In the genomic region with DNA sequence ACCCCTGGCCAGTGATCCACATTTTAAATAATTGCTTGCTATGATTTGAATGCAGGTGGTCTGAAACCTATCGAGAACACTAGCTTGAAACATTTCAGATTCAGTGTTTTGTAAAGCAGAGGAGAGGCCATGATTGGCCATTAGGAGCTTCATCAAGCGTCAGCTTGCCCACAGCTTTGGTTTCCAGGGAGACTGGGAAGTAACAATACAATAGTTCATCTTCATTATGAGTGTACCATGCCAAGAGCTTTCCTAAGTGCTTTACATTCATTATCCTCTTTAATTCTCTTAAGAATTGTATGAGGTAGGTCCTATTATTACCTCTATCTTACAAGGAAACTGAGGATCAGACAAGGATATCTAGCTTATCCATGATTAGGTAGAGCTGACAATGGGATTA, we compare ENCODE assay signal across 21 cellular contexts. TPM values are rescaled to one million over a fixed set of nuclear protein-coding genes. Genes with fewer than 3 reads are reported as not detected.
A peak's percentile ranks its signal among the peaks of the same experiment; 100 is the strongest.
DNase-seq lines count a peak whose midpoint lies in the region; ATAC-seq and TF ChIP-seq lines count a peak whose summit lies in the region.
"Had no signal": no experiment of that assay in that cellular context is flagged by ENCODE, and none has a peak within 500 bp of the region (broad histone marks: within the 10 kb centered on the region; RNA-seq: fewer than 3 reads in every experiment).

No MANE protein-coding gene starts in this region.

- peaks cover 56% of the 10 kb centered on the region for H3K36me3 Mint-ChIP-seq in activated CD8-positive, alpha-beta T cell treated with anti-CD3 and anti-CD28 coated beads for 36 hours (ENCODE audit: low read depth)
- peaks cover 7% of the 10 kb centered on the region for H3K36me3 Mint-ChIP-seq in neural progenitor cell

- no peak for ATAC-seq in activated CD8-positive, alpha-beta T cell treated with anti-CD3 and anti-CD28 coated beads for 36 hours
- no peak for ATAC-seq in GM21515 (IDR thresholded peaks at IDR 0.05; ENCODE audit: unreplicated experiment)

- H3K4me3 Mint-ChIP-seq in activated CD8-positive, alpha-beta T cell treated with anti-CD3 and anti-CD28 coated beads for 36 hours: no peak overlapping the region
- H3K4me3 Mint-ChIP-seq in neural progenitor cell: no peak overlapping the region
- H3K4me3 Mint-ChIP-seq: dendritic cell treated with granulocyte-macrophage colony-stimulating factor and Interleukin-4, amounts not matched to agents 40 ng/mL and 50 ng/mL, for 4 days; neural crest cell; T-helper 1 cell treated with Interleukin-12 subunit alpha and Interleukin-12 subunit beta and Interleukin-4 antibody, amounts not matched to agents 30 μg/mL and 1 μg/mL, for 36 hours had no signal

- H2AFZ ChIP-seq in neural progenitor cell (replicated peaks): no peak overlapping the region

- H3F3A ChIP-seq in neural progenitor cell (ENCODE audit: low read depth): peaks cover 19% of the 10 kb centered on the region

- POLR2A ChIA-PET in activated CD8-positive, alpha-beta T cell treated with anti-CD3 and anti-CD28 coated beads for 36 hours (lab: Charles Lee): interaction anchor here (1.0 to 3.8 kb wide), 2 partner anchors 9 to 11 kb away, joined by 3 to 19 read pairs; no protein-coding TSS in a partner anchor

- H3K79me2 ChIP-seq in neural progenitor cell (ENCODE audit: low read depth): no peaks in the 10 kb centered on the region

- H3K4me2 ChIP-seq in neural progenitor cell: no peak overlapping the region

- no peak overlapping the region for H3K4me3 ChIP-seq in neural progenitor cell
- H3K4me3 ChIP-seq: SJSA1 had no signal

- intact Hi-C loops in activated CD8-positive, alpha-beta T cell treated with anti-CD3 and anti-CD28 coated beads for 36 hours (cut with micrococcal nuclease): no loop called here

- no peak overlapping the region for H3K27ac ChIP-seq in neural progenitor cell
- H3K27ac ChIP-seq: 22Rv1, SJSA1 had no signal

- H4K20me1 ChIP-seq in neural progenitor cell (ENCODE audit: low read depth): no peaks in the 10 kb centered on the region

- no peaks in the 10 kb centered on the region for H3K36me3 ChIP-seq in neural progenitor cell
- H3K36me3 ChIP-seq: SJSA1 had no signal

- no peak for TF ChIP-seq CTCF in activated CD8-positive, alpha-beta T cell treated with anti-CD3 and anti-CD28 coated beads for 36 hours (IDR thresholded peaks at IDR 0.05)
- TF ChIP-seq CTCF in neural progenitor cell (IDR thresholded peaks at IDR 0.05): no peak

- H3K4me1 Mint-ChIP-seq in activated CD8-positive, alpha-beta T cell treated with anti-CD3 and anti-CD28 coated beads for 36 hours (ENCODE audit: low read depth): peaks cover 76% of the 10 kb centered on the region
- H3K4me1 Mint-ChIP-seq in neural progenitor cell: peaks cover 45% of the 10 kb centered on the region

- H3K9me3 ChIP-seq in neural progenitor cell (ENCODE audit: low read depth): no peaks in the 10 kb centered on the region
- H3K9me3 ChIP-seq: Caco-2, SJSA1 had no signal

- CTCF ChIA-PET in activated CD8-positive, alpha-beta T cell treated with anti-CD3 and anti-CD28 coated beads for 36 hours (lab: Charles Lee): interaction anchor here (0.8 to 2.4 kb wide), 6 partner anchors 9 to 404 kb away, joined by 3 to 14 read pairs (median 5); no protein-coding TSS in a partner anchor

- no peaks in the 10 kb centered on the region for H3K27me3 ChIP-seq in neural progenitor cell
- H3K27me3 ChIP-seq: SJSA1 had no signal

- peaks cover 3% of the 10 kb centered on the region for H3K27me3 Mint-ChIP-seq in activated CD8-positive, alpha-beta T cell treated with anti-CD3 and anti-CD28 coated beads for 36 hours
- peaks cover 3% of the 10 kb centered on the region for H3K27me3 Mint-ChIP-seq in neural progenitor cell (ENCODE audit: insufficient read depth, low read depth)
- H3K27me3 Mint-ChIP-seq: dendritic cell treated with granulocyte-macrophage colony-stimulating factor and Interleukin-4, amounts not matched to agents 40 ng/mL and 50 ng/mL, for 4 days; progenitor cell of endocrine pancreas had no signal

- peaks cover 15% of the 10 kb centered on the region for H3K9me3 Mint-ChIP-seq in activated CD8-positive, alpha-beta T cell treated with anti-CD3 and anti-CD28 coated beads for 36 hours
- peaks cover 23% of the 10 kb centered on the region for H3K9me3 Mint-ChIP-seq in neural progenitor cell

- H3K9ac ChIP-seq in neural progenitor cell: no peak overlapping the region

- DNase-seq in DMS53 (lab: John Stamatoyannopoulos, UW): peak; percentile 14
- DNase-seq in DMS53 treated with DMSO at 0.1 percent for 48 hours (lab: John Stamatoyannopoulos, UW; ENCODE audit: unreplicated experiment): no peak
- DNase-seq in NCI-H2107 (lab: John Stamatoyannopoulos, UW): peak; percentile 30
- DNase-seq in activated CD8-positive, alpha-beta T cell treated with anti-CD3 and anti-CD28 coated beads for 36 hours: no peak
- no peak for DNase-seq in neural progenitor cell (ENCODE audit: low spot score)
- DNase-seq in activated effector memory CD4-positive, alpha-beta T cell treated with anti-CD3 and anti-CD28 coated beads, Interleukin-2, amount 50 U/mL, for 16 hours: no peak
- no peak for DNase-seq in NCI-H446 treated with DMSO at 0.1 percent for 48 hours (lab: John Stamatoyannopoulos, UW)
- DNase-seq: activated CD4-positive, alpha-beta T cell treated with anti-CD3 and anti-CD28 coated beads for 48 hours; AML-193; Caco-2; GOT3; KG1; MV-4-11; stimulated activated naive CD4-positive, alpha-beta T cell had no signal

- H3K27ac Mint-ChIP-seq in activated CD8-positive, alpha-beta T cell treated with anti-CD3 and anti-CD28 coated beads for 36 hours: peak overlapping the region; percentile 3
- H3K27ac Mint-ChIP-seq in neural progenitor cell: peak overlapping the region; percentile 46
- H3K27ac Mint-ChIP-seq: dendritic cell treated with granulocyte-macrophage colony-stimulating factor and Interleukin-4, amounts not matched to agents 40 ng/mL and 50 ng/mL, for 4 days; progenitor cell of endocrine pancreas; T-helper 1 cell treated with Interleukin-12 subunit alpha and Interleukin-12 subunit beta and Interleukin-4 antibody, amounts not matched to agents 30 μg/mL and 1 μg/mL, for 36 hours had no signal

- H3K4me1 ChIP-seq in neural progenitor cell: peaks cover 12% of the 10 kb centered on the region

RNA-seq across cellular contexts. Expression of a gene that starts 27.7 kb away (rescaled TPM):
- 100 to 1,000 TPM; 234 to 241 TPM for total RNA-seq in activated CD8-positive, alpha-beta T cell treated with anti-CD3 and anti-CD28 coated beads for 36 hours
- 271 and 309 TPM in 2 replicates for total RNA-seq in neural progenitor cell (ENCODE audit: low replicate concordance)

Comparison
In these comparisons a context has a peak if more than half of its experiments do, and no peak if none do; other contexts are left out.
1. DNase-seq: peak in DMS53 (single experiment) and NCI-H2107 (single experiment); none in DMS53 treated with DMSO at 0.1 percent for 48 hours (single experiment), activated CD8-positive, alpha-beta T cell treated with anti-CD3 and anti-CD28 coated beads for 36 hours (single experiment), neural progenitor cell (single experiment), activated effector memory CD4-positive, alpha-beta T cell treated with anti-CD3 and anti-CD28 coated beads, Interleukin-2, amount 50 U/mL, for 16 hours (single experiment) and NCI-H446 treated with DMSO at 0.1 percent for 48 hours (single experiment).